Comparison of ENCODE assay signal across 8 cellular contexts in the genomic region with DNA sequence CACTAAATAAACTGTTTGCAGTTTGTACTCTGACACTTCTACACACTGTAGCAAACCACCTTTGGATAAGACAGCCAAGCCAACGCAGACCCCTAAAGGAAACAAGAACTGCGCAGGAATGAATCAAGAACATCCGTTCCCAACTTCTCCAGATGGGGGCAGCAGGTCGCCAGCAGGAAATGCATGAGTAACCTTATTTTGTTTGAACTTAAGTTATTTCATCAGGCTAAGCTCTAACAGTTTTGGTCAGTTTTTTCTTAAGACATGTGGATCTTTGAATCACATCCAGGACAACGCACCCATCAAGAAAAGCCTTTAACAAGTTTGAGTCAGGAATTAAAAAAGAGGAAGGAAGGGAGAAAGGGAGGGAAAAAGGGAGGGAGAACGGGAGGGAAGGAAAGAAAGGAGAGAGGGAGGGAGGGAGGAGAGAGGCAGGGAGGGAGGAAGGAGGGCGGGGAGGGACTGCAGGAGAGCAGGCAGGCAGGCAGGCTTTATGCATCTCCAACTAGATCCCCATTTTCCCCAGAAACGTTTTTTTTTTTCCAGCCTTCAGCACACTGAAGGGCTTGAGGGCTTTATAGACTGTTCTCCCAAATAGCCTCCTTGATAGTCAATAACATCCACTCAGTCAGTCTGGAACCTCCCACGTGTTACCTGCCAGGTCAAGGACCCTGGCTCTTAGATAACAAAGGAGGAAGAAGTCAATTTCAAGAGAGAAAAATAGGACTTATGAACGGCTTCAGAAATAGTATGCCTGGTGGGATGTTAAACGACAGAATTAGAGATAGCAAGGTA. TPM values are rescaled to one million over a fixed set of nuclear protein-coding genes. Genes with fewer than 3 reads are reported as not detected.
DNase-seq lines count a peak whose midpoint lies in the region; ATAC-seq and TF ChIP-seq lines count a peak whose summit lies in the region.

No MANE protein-coding gene starts in this region.

- ATAC-seq in lower lobe of right lung (peak; percentile 88 to 92), GM18907 (IDR thresholded peaks at IDR 0.05; ENCODE audit: unreplicated experiment) (no peak)

- WGBS in ectodermal cell, 2 experiments, result 9 to 10% methylated on average over 10 to 11 of the region's 11 CpGs

- peaks cover 16% of the 10 kb centered on the region for H3K4me1 ChIP-seq in HAP-1
- H3K4me1 ChIP-seq in ectodermal cell (ENCODE audit: control insufficient read depth, insufficient read depth, low read length), result peaks cover 3% of the 10 kb centered on the region
- H3K4me1 ChIP-seq in lower lobe of right lung, result peaks cover 7% of the 10 kb centered on the region

- no peaks in the 10 kb centered on the region for H3K9me3 ChIP-seq in HAP-1
- H3K9me3 ChIP-seq in ectodermal cell (ENCODE audit: control insufficient read depth, low read length), result no peaks in the 10 kb centered on the region
- no peaks in the 10 kb centered on the region for H3K9me3 ChIP-seq in lower lobe of right lung

- H3K27ac ChIP-seq in ectodermal cell (ENCODE audit: insufficient read depth, low read depth, low read length, poor library complexity, severe bottlenecking), result no peak overlapping the region
- no peak overlapping the region for H3K27ac ChIP-seq in lower lobe of right lung

- intact Hi-C loops in lower lobe of right lung (cut with DNase I), result loop anchor here (10.0 kb wide), 1 partner anchor 331 kb away; no protein-coding TSS in a partner anchor

- in situ Hi-C loops in HAP-1 (cut with MboI; ENCODE audit: low sequenced_read_pairs), result loop anchor here (5.0 to 25.0 kb wide), 3 partner anchors 101 to 328 kb away; a partner anchor contains a TSS

- H3K27me3 ChIP-seq in HAP-1 (ENCODE audit: low read depth) (no peaks in the 10 kb centered on the region), ectodermal cell (ENCODE audit: control insufficient read depth, insufficient read depth, low read length, poor library complexity, severe bottlenecking) (no peaks in the 10 kb centered on the region), lower lobe of right lung (ENCODE audit: low read depth) (no peaks in the 10 kb centered on the region)

- DNase-seq in AG20443 (ENCODE audit: low spot score), result peak; percentile 76
- DNase-seq in HAP-1 (ENCODE audit: low spot score in 2 of 2), result peak; percentile 88 to 89
- peak; percentile 36 for DNase-seq in NCI-H526 treated with DMSO at 0.1 percent for 48 hours (lab: John Stamatoyannopoulos, UW)
- peak; percentile 67 to 79 for DNase-seq in activated CD4-positive, alpha-beta T cell treated with anti-CD3 and anti-CD28 coated beads, Interleukin-2, amount 50 U/mL, for 48 hours
- peak; percentile 55 for DNase-seq in lower lobe of right lung
- peak; percentile 38 to 65 (median 41) for DNase-seq in stimulated activated CD4-positive, alpha-beta T cell treated with anti-CD3 and anti-CD28 coated beads, TNF-alpha, amount 100 ng/mL, for 24 hours (ENCODE audit: low read depth in 3 of 3)

- peak; percentile 66 for TF ChIP-seq CTCF in lower lobe of right lung (IDR thresholded peaks at IDR 0.05)

- H3K36me3 ChIP-seq in HAP-1 (replicated peaks), result no peaks in the 10 kb centered on the region
- H3K36me3 ChIP-seq in ectodermal cell (ENCODE audit: control insufficient read depth, insufficient read depth, low read length), result no peaks in the 10 kb centered on the region
- no peaks in the 10 kb centered on the region for H3K36me3 ChIP-seq in lower lobe of right lung

- H3K4me3 ChIP-seq in HAP-1, result no peak overlapping the region
- peak overlapping the region; percentile 2 for H3K4me3 ChIP-seq in ectodermal cell (ENCODE audit: insufficient read depth, low read depth, low read length)
- H3K4me3 ChIP-seq in lower lobe of right lung, result peak overlapping the region; percentile 24

RNA-seq across cellular contexts. Expression of a gene that starts 22.2 kb away (rescaled TPM):
- 0.67 TPM for polyA plus RNA-seq in ectodermal cell (2013, experiment 1 of 4)
- polyA plus RNA-seq in ectodermal cell (2013, experiment 2 of 4), result 1.9 TPM
- polyA plus RNA-seq in ectodermal cell (2013, experiment 3 of 4), result 0.53 TPM
- polyA plus RNA-seq in ectodermal cell (2013, experiment 4 of 4), result 0.65 TPM
- not detected for total RNA-seq in lower lobe of right lung

Comparison
In these comparisons a context has a peak if more than half of its experiments do, and no peak if none do; other contexts are left out.
1. DNase-seq: peak in every context shown above with its lines; median percentile 88 in HAP-1; 76 in AG20443; 73 in activated CD4-positive, alpha-beta T cell treated with anti-CD3 and anti-CD28 coated beads, Interleukin-2, amount 50 U/mL, for 48 hours; 55 in lower lobe of right lung; 41 in stimulated activated CD4-positive, alpha-beta T cell treated with anti-CD3 and anti-CD28 coated beads, TNF-alpha, amount 100 ng/mL, for 24 hours; 36 in NCI-H526 treated with DMSO at 0.1 percent for 48 hours.